Comparison of ENCODE assay signal across 8 cellular contexts in the genomic region with DNA sequence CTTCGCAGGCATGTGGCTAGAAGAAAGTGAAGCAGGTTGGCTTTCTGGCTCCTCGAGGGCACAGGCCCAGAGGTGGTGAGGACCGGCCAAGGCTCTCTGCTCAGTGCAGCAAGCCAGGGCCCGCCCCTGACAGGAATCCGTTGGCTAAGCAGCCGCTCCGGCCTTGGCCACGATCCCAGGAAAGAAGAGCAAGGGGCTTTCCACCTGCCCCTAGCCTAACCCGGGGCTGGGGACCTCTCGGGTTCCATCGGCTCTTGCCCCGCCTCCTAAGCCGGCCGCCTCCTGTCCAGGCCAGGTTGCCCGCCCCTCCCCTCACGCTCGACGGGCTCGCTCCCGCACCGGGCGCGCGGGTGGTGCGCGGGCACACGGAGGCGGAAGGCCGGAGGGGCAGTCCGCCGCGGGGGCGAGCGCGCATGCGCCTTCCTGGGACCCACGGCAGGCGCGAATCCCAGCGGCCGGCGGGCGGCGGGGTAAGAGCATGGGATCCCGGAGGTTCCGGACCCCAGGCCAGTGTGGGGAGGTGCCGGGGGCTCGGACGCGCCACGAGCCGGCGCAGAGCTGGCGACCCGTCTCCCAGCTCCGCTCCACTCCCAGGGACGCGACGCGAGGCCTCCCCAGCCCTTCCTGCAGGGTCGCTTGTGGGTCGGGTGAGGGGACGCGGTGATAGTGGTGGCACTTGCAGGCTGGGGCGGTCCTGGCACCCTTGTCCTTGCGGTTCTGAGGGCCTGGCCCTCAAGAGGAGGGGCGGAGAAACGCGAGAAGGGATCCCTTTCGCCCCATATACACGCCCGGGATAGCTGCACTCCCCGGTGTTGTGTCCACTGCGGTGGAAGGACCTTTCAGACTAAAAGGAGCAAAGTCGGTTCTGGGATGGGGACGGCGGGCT. TPM values are rescaled to one million over a fixed set of nuclear protein-coding genes. Genes with fewer than 3 reads are reported as not detected.
DNase-seq lines count a peak whose midpoint lies in the region; ATAC-seq and TF ChIP-seq lines count a peak whose summit lies in the region.

A gene (plus strand): TSS at position 410 of the 886 bp plus-strand sequence. CDS start 3,351 bp downstream, outside the sequence.

- H3K4me3 ChIP-seq in cardiac fibroblast (replicated peaks in 1 of 2; ENCODE audit: low read depth in 2 of 2, low read length in 2 of 2) (peak within 1 kb of the TSS; percentile 93 to 98), smooth muscle cell (peak within 1 kb of the TSS; percentile 64)

- peak within 1 kb of the TSS; percentile 96 for H3K4me3 Mint-ChIP-seq in WTC11

- CTCF ChIA-PET in WTC11 (lab: Charles Lee) = interaction anchor here (0.6 to 2.3 kb wide), 2 partner anchors 40 to 180 kb away, joined by 3 to 13 read pairs; no protein-coding TSS in a partner anchor

- peaks cover 24% of the 10 kb centered on the region for H3K4me1 Mint-ChIP-seq in WTC11

- no peaks in the 10 kb centered on the region for H3F3A ChIP-seq in smooth muscle cell (ENCODE audit: low read depth)

- H3K79me2 ChIP-seq in smooth muscle cell (ENCODE audit: low read depth) = no peaks in the 10 kb centered on the region

- H3K27me3 Mint-ChIP-seq in WTC11 (ENCODE audit: low read depth) = peaks cover 12% of the 10 kb centered on the region

- peaks cover 12% of the 10 kb centered on the region for H3K36me3 Mint-ChIP-seq in WTC11

- peak within 1 kb of the TSS; percentile 83 for H3K4me2 ChIP-seq in smooth muscle cell

- in situ Hi-C loops in GM18951 (cut with MboI; ENCODE audit: low sequenced_read_pairs, unreplicated experiment) = no loop called here

- peaks cover 5% of the 10 kb centered on the region for H3K36me3 ChIP-seq in smooth muscle cell (ENCODE audit: low read depth)

- peak; percentile 97 for TF ChIP-seq POLR2A in GM18951 (IDR thresholded peaks at IDR 0.05; ENCODE audit: extremely low read depth, insufficient read depth, insufficient read length)

- H3K9me3 Mint-ChIP-seq in WTC11 = peaks cover 7% of the 10 kb centered on the region

- ATAC-seq in HG03175 (IDR thresholded peaks at IDR 0.05; ENCODE audit: unreplicated experiment) = peak; percentile 91
- peak; percentile 98 for ATAC-seq in WTC11

- no peaks in the 10 kb centered on the region for H3K4me1 ChIP-seq in smooth muscle cell (ENCODE audit: low read depth)

- H3K27me3 ChIP-seq in smooth muscle cell (ENCODE audit: low read depth) = no peaks in the 10 kb centered on the region

- peak; percentile 100 for DNase-seq in AG08396 (ENCODE audit: low spot score)
- DNase-seq in NCI-H2227 (lab: John Stamatoyannopoulos, UW; ENCODE audit: unreplicated experiment) = peak; percentile 98
- peak; percentile 98 for DNase-seq in WTC11 (ENCODE audit: low spot score)
- DNase-seq in cardiac fibroblast (ENCODE audit: low read depth in 2 of 2) = peak; percentile 89 to 96
- peak; percentile 100 for DNase-seq in iPS-NIHi7 (ENCODE audit: extremely low spot score)
- peak; percentile 78 for DNase-seq in smooth muscle cell (lab: John Stamatoyannopoulos, UW; ENCODE audit: unreplicated experiment)

- H3K27ac ChIP-seq in smooth muscle cell (ENCODE audit: low read depth) = no peak within 1 kb of the TSS

- H4K20me1 ChIP-seq in smooth muscle cell (ENCODE audit: low read depth) = no peaks in the 10 kb centered on the region

- H3K9me3 ChIP-seq in smooth muscle cell (replicated peaks; ENCODE audit: low read depth) = no peaks in the 10 kb centered on the region

- WGBS in smooth muscle cell (ENCODE audit: low lambda C conversion rate) = 3% methylated on average over 71 of the region's 77 CpGs

- TF ChIP-seq CTCF in WTC11 (IDR thresholded peaks at IDR 0.05) = no peak
- no peak for TF ChIP-seq CTCF in cardiac fibroblast (IDR thresholded peaks at IDR 0.05; ENCODE audit: low read depth, low read length)
- TF ChIP-seq CTCF in smooth muscle cell (IDR thresholded peaks at IDR 0.05; ENCODE audit: borderline replicate concordance, insufficient read depth, poor library complexity, severe bottlenecking) = no peak

- peak within 1 kb of the TSS; percentile 87 for H3K27ac Mint-ChIP-seq in WTC11

- H3K9ac ChIP-seq in smooth muscle cell (ENCODE audit: low read depth) = peak within 1 kb of the TSS; percentile 42

- POLR2A ChIA-PET in WTC11 (lab: Charles Lee) = interaction anchor here (1.7 kb wide), 1 partner anchor 37 kb away, joined by 5 read pairs; no protein-coding TSS in a partner anchor

- H2AFZ ChIP-seq in smooth muscle cell (ENCODE audit: low read depth) = peak within 1 kb of the TSS; percentile 95

TF ChIP-seq in WTC11, 78 proteins besides CTCF, POLR2A, EP300 and RAD21 (continues in another document):
- TF ChIP-seq, protein P1, sequence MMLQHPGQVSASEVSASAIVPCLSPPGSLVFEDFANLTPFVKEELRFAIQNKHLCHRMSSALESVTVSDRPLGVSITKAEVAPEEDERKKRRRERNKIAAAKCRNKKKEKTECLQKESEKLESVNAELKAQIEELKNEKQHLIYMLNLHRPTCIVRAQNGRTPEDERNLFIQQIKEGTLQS (CRISPR knock-in tag; conservative IDR thresholded peaks at IDR 0.05) = no peak
- TF ChIP-seq, protein P2, sequence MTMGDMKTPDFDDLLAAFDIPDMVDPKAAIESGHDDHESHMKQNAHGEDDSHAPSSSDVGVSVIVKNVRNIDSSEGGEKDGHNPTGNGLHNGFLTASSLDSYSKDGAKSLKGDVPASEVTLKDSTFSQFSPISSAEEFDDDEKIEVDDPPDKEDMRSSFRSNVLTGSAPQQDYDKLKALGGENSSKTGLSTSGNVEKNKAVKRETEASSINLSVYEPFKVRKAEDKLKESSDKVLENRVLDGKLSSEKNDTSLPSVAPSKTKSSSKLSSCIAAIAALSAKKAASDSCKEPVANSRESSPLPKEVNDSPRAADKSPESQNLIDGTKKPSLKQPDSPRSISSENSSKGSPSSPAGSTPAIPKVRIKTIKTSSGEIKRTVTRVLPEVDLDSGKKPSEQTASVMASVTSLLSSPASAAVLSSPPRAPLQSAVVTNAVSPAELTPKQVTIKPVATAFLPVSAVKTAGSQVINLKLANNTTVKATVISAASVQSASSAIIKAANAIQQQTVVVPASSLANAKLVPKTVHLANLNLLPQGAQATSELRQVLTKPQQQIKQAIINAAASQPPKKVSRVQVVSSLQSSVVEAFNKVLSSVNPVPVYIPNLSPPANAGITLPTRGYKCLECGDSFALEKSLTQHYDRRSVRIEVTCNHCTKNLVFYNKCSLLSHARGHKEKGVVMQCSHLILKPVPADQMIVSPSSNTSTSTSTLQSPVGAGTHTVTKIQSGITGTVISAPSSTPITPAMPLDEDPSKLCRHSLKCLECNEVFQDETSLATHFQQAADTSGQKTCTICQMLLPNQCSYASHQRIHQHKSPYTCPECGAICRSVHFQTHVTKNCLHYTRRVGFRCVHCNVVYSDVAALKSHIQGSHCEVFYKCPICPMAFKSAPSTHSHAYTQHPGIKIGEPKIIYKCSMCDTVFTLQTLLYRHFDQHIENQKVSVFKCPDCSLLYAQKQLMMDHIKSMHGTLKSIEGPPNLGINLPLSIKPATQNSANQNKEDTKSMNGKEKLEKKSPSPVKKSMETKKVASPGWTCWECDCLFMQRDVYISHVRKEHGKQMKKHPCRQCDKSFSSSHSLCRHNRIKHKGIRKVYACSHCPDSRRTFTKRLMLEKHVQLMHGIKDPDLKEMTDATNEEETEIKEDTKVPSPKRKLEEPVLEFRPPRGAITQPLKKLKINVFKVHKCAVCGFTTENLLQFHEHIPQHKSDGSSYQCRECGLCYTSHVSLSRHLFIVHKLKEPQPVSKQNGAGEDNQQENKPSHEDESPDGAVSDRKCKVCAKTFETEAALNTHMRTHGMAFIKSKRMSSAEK (CRISPR knock-in tag; IDR thresholded peaks at IDR 0.05; ENCODE audit: borderline replicate concordance) = 0 out of 2 replicates have a peak, but pooled peaks have one; percentile 59
- TF ChIP-seq ZNF263 (CRISPR knock-in tag; IDR thresholded peaks at IDR 0.05; ENCODE audit: low read depth) (0 out of 2 replicates have a peak, but pooled peaks have one; percentile 33), NFATC4 (CRISPR knock-in tag; IDR thresholded peaks at IDR 0.05) (no peak), NR1H2 (CRISPR knock-in tag; IDR thresholded peaks at IDR 0.05) (no peak), SMAD4 (CRISPR knock-in tag; IDR thresholded peaks at IDR 0.05) (no peak)
- TF ChIP-seq, protein P3, sequence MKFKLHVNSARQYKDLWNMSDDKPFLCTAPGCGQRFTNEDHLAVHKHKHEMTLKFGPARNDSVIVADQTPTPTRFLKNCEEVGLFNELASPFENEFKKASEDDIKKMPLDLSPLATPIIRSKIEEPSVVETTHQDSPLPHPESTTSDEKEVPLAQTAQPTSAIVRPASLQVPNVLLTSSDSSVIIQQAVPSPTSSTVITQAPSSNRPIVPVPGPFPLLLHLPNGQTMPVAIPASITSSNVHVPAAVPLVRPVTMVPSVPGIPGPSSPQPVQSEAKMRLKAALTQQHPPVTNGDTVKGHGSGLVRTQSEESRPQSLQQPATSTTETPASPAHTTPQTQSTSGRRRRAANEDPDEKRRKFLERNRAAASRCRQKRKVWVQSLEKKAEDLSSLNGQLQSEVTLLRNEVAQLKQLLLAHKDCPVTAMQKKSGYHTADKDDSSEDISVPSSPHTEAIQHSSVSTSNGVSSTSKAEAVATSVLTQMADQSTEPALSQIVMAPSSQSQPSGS (CRISPR knock-in tag; IDR thresholded peaks at IDR 0.05; ENCODE audit: borderline replicate concordance, low read depth) = peak; percentile 18; the same call in 1 of the 2 replicates
- TF ChIP-seq, protein P4, sequence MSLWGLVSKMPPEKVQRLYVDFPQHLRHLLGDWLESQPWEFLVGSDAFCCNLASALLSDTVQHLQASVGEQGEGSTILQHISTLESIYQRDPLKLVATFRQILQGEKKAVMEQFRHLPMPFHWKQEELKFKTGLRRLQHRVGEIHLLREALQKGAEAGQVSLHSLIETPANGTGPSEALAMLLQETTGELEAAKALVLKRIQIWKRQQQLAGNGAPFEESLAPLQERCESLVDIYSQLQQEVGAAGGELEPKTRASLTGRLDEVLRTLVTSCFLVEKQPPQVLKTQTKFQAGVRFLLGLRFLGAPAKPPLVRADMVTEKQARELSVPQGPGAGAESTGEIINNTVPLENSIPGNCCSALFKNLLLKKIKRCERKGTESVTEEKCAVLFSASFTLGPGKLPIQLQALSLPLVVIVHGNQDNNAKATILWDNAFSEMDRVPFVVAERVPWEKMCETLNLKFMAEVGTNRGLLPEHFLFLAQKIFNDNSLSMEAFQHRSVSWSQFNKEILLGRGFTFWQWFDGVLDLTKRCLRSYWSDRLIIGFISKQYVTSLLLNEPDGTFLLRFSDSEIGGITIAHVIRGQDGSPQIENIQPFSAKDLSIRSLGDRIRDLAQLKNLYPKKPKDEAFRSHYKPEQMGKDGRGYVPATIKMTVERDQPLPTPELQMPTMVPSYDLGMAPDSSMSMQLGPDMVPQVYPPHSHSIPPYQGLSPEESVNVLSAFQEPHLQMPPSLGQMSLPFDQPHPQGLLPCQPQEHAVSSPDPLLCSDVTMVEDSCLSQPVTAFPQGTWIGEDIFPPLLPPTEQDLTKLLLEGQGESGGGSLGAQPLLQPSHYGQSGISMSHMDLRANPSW (CRISPR knock-in tag; conservative IDR thresholded peaks at IDR 0.05; ENCODE audit: low read depth) = no peak

RNA-seq across cellular contexts. Expression of the gene that starts here (rescaled TPM):
- total RNA-seq in WTC11 (2021) (17.6 to 25.4 TPM (median 23.7 TPM) in 3 replicates), smooth muscle cell (20.5 and 20.6 TPM in 2 replicates)
- 11.9 and 13.3 TPM in 2 replicates for polyA plus RNA-seq in smooth muscle cell
